In the genomic region with DNA sequence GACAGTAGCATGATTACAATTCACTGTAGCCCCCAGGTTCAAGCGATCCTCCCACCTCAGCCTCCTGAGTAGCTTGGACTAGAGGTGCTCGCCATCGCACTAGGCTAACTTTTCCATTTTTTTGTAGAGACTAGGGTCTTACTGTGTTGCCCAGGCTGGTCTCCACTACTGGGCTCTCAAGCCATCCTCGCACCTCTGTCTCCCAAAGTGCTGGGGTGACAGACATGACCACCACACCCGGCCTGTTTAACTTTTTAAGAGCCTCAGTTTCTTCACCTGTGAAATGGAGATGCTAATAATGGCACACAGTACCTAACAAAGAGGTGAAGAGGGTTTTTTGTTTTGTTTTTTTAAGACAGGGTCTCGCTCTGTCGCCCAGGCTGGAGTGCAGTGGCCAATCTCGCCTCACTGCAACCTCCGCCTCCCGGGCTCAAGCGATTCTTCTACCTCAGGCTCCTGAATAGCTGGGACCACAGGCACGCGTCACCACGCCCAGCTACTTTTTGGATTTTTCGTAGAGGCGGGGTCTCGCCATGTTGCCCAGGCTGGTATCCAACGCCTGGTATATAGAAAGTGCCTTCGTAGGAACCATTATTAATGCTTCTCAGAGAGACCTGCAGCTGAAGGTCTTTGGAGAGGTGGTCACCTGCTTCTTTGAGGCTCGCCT, we compare ENCODE assay signal across 8 cellular contexts. TPM values are rescaled to one million over a fixed set of nuclear protein-coding genes. Genes with fewer than 3 reads are reported as not detected.
DNase-seq lines count a peak whose midpoint lies in the region; ATAC-seq and TF ChIP-seq lines count a peak whose summit lies in the region.

No MANE protein-coding gene starts in this region.

- H3K4me3 ChIP-seq in SK-N-MC (peak overlapping the region; percentile 98), esophagus squamous epithelium (peak overlapping the region; percentile 49 to 75 (median 68)), psoas muscle (peak overlapping the region; percentile 76)

- no peak for TF ChIP-seq POLR2A in esophagus squamous epithelium (IDR thresholded peaks at IDR 0.05)

- H3K36me3 ChIP-seq in SK-N-MC (ENCODE audit: insufficient read depth, low read length) (no peaks in the 10 kb centered on the region), esophagus squamous epithelium (peaks cover 0 to 8% (median 4%) of the 10 kb centered on the region in 3 donors), psoas muscle (ENCODE audit: insufficient read depth in 1 of 2, low read depth in 1 of 2) (peaks cover 4 to 16% of the 10 kb centered on the region in 2 donors)

- DNase-seq in SK-N-MC (ENCODE audit: low read depth, low spot score) = no peak
- no peak for DNase-seq in esophagus squamous epithelium (lab: John Stamatoyannopoulos, UW)
- DNase-seq in psoas muscle = no peak
- no peak for DNase-seq in T1000 (lab: John Stamatoyannopoulos, UW)
- no peak for DNase-seq in HK-2 (ENCODE audit: unreplicated experiment)
- DNase-seq in stimulated activated CD4-positive, alpha-beta T cell treated with anti-CD3 and anti-CD28 coated beads, Interleukin-4, amount 100 ng/mL, for 24 hours = no peak
- DNase-seq in cerebellum (ENCODE audit: low spot score) = no peak

- 49 to 65% methylated on average over 9 to 20 of the region's 20 CpGs for WGBS in esophagus squamous epithelium, 2 donors
- 39 to 50% (median 45%) methylated on average over 20 of the region's 20 CpGs for WGBS in psoas muscle, 3 donors

- peak; percentile 0 for ATAC-seq in GM18502 (IDR thresholded peaks at IDR 0.05; ENCODE audit: poor library complexity, unreplicated experiment)
- no peak for ATAC-seq in psoas muscle

- H3K27me3 ChIP-seq in esophagus squamous epithelium (no peaks in the 10 kb centered on the region), psoas muscle (ENCODE audit: insufficient read depth in 3 of 3, low read length in 2 of 3) (no peaks in the 10 kb centered on the region)

- H3K9me3 ChIP-seq in SK-N-MC (ENCODE audit: low read depth, low read length) (no peaks in the 10 kb centered on the region), esophagus squamous epithelium (no peaks in the 10 kb centered on the region), psoas muscle (no peaks in the 10 kb centered on the region)

- TF ChIP-seq CTCF in esophagus squamous epithelium (IDR thresholded peaks at IDR 0.05) (no peak), psoas muscle (IDR thresholded peaks at IDR 0.05) (no peak)

- H3K4me1 ChIP-seq in esophagus squamous epithelium (peaks cover 37 to 70% (median 40%) of the 10 kb centered on the region in 3 donors), psoas muscle (peaks cover 4% of the 10 kb centered on the region)

- intact Hi-C loops in esophagus squamous epithelium (cut with DNase I) (no loop called here), psoas muscle (cut with DNase I) (loop anchor here in 1 of 2 donors (10.0 kb wide), 1 partner anchor 371 kb away; a partner anchor contains a TSS)

- H3K9ac ChIP-seq in SK-N-MC (ENCODE audit: insufficient read length) = peak overlapping the region; percentile 99

- H3K27ac ChIP-seq in SK-N-MC (peak overlapping the region; percentile 99), esophagus squamous epithelium (peak overlapping the region; percentile 97 to 99 (median 98)), psoas muscle (peak overlapping the region; percentile 95)

RNA-seq across cellular contexts. Expression of a gene that starts 0.6 kb away (rescaled TPM):
- 10 to 100 TPM; 29.0 to 38.2 (median 33.5) TPM for total RNA-seq in esophagus squamous epithelium
- total RNA-seq in psoas muscle = 10 to 100 TPM; 17.0 to 30.5 (median 22.3) TPM
- 10 to 100 TPM; 23.3 to 35.6 (median 30.5) TPM for polyA plus RNA-seq in psoas muscle
- total RNA-seq in cerebellum = 7.8 TPM

RNA-seq across cellular contexts. Expression of a gene that starts 20.0 kb away (rescaled TPM):
- total RNA-seq in esophagus squamous epithelium = 10 to 100 TPM; 11.1 to 51.1 (median 29.3) TPM
- total RNA-seq in psoas muscle = 100 to 1,000 TPM in 2 of 4 donors, 10 to 100 TPM in 2; 76.5 to 149 (median 104) TPM
- polyA plus RNA-seq in psoas muscle = 10 to 100 TPM; 13.6 to 79.6 (median 54.8) TPM
- total RNA-seq in cerebellum = 16.2 TPM

RNA-seq across cellular contexts. Expression of a gene that starts 25.7 kb away (rescaled TPM):
- total RNA-seq in esophagus squamous epithelium = 10 to 100 TPM; 14.4 to 18.8 (median 17.5) TPM
- total RNA-seq in psoas muscle = 10 to 100 TPM; 14.5 to 23.0 (median 17.4) TPM
- polyA plus RNA-seq in psoas muscle = 10 to 100 TPM; 13.1 to 24.0 (median 14.5) TPM
- total RNA-seq in cerebellum = 8.5 TPM

RNA-seq across cellular contexts. Expression of a gene that starts 34.7 kb away (rescaled TPM):
- total RNA-seq in esophagus squamous epithelium (10 to 100 TPM; 37.6 to 80.9 (median 65.8) TPM), psoas muscle (10 to 100 TPM; 52.3 to 87.2 (median 82.8) TPM), cerebellum (16.7 TPM)
- 10 to 100 TPM; 33.2 to 67.3 (median 43.8) TPM for polyA plus RNA-seq in psoas muscle

RNA-seq across cellular contexts. Expression of a gene that starts 38.6 kb away (rescaled TPM):
- total RNA-seq in esophagus squamous epithelium (10 to 100 TPM; 34.9 to 72.8 (median 55.3) TPM), psoas muscle (10 to 100 TPM in 1 of 4 donors, 1 to 10 TPM in 3; 5.5 to 13.8 (median 6.9) TPM), cerebellum (26.5 TPM)
- 10 to 100 TPM; 12.1 to 48.1 (median 30.1) TPM for polyA plus RNA-seq in psoas muscle
